ENCODE assay signal across 8 cellular contexts in genomic region chr10:132452651-132453469, GRCh38. TPM values are rescaled to one million over a fixed set of nuclear protein-coding genes. Genes with fewer than 3 reads are reported as not detected.
DNase-seq lines count a peak whose midpoint lies in the region; ATAC-seq and TF ChIP-seq lines count a peak whose summit lies in the region.

No MANE protein-coding gene starts in this region.

- TF ChIP-seq CTCF in IMR-90 (conservative IDR thresholded peaks at IDR 0.05; ENCODE audit: low read depth, low read length) (peak; percentile 95), parathyroid adenoma (IDR thresholded peaks at IDR 0.05) (peak; percentile 99), tibial artery (IDR thresholded peaks at IDR 0.05) (peak; percentile 94 to 97)

- no peak overlapping the region for H2AK5ac ChIP-seq in IMR-90 (ENCODE audit: low read depth, low read length)

- no TSS peak for BruUV-seq in IMR-90 (replicated peaks; lab: Mats Ljungman, UMichigan)

- H3K56ac ChIP-seq in IMR-90 (ENCODE audit: extremely low read depth, insufficient read depth, low read length): no peak overlapping the region

- no peak overlapping the region for H2BK120ac ChIP-seq in IMR-90 (ENCODE audit: low read depth, low read length)

- H2BK20ac ChIP-seq in IMR-90 (ENCODE audit: low read depth, low read length): no peak overlapping the region

- H3K9ac ChIP-seq in IMR-90 (ENCODE audit: low read depth, low read length) (no peak overlapping the region; the same call in 1 of the 2 replicates), parathyroid adenoma (no peak overlapping the region)

- H4K5ac ChIP-seq in IMR-90 (ENCODE audit: low read depth, low read length): peak overlapping the region; percentile 62; the same call in 1 of the 2 replicates

- TF ChIP-seq RAD21 in IMR-90 (IDR thresholded peaks at IDR 0.05; ENCODE audit: low read length): peak; percentile 89

- H3K4me1 ChIP-seq in IMR-90 (ENCODE audit: control insufficient read depth, insufficient read depth, low read length) (peaks cover 6% of the 10 kb centered on the region), SJSA1 (replicated peaks) (peaks cover 13% of the 10 kb centered on the region), parathyroid adenoma (peaks cover under 1% of the 10 kb centered on the region), tibial artery (peaks cover 0 to 22% (median 13%) of the 10 kb centered on the region in 4 donors)

- H3K36me3 ChIP-seq in IMR-90 (ENCODE audit: control insufficient read depth, insufficient read depth, low read length): no peaks in the 10 kb centered on the region
- no peaks in the 10 kb centered on the region for H3K36me3 ChIP-seq in SJSA1
- no peaks in the 10 kb centered on the region for H3K36me3 ChIP-seq in parathyroid adenoma (ENCODE audit: control insufficient read depth, insufficient read depth, low read length)
- no peaks in the 10 kb centered on the region for H3K36me3 ChIP-seq in tibial artery

- WGBS in IMR-90 (ENCODE audit: extremely low coverage in 2 of 2, insufficient read length in 1 of 2), 2 experiments: 1% methylated on average over 34 of the region's 45 CpGs; no CpG with 5 or more reads in 1 of the 2 experiments

- DNase-seq in DMS79 treated with DMSO at 0.1 percent for 48 hours (lab: John Stamatoyannopoulos, UW): peak; percentile 30
- DNase-seq in IMR-90: peak; percentile 72
- peak; percentile 62 to 72 for DNase-seq in SJSA1 (ENCODE audit: low read depth in 1 of 2, low spot score in 2 of 2)
- DNase-seq in activated gamma-delta T cell treated with anti-CD3 and anti-CD28 coated beads, Interleukin-2, amount 50 U/mL, for 16 hours (ENCODE audit: low read depth): peak; percentile 84
- peak; percentile 82 for DNase-seq in glomerular visceral epithelial cell (ENCODE audit: extremely low spot score)
- DNase-seq in tibial artery: peak; percentile 68 to 89

- H3K27me3 ChIP-seq in IMR-90 (ENCODE audit: control insufficient read depth, insufficient read depth, low read length) (peaks cover 9% of the 10 kb centered on the region; the same call in 1 of the 2 replicates), SJSA1 (replicated peaks) (0 out of 2 replicates have a peak, but pooled peaks cover 4% of the 10 kb centered on the region), parathyroid adenoma (ENCODE audit: control insufficient read depth, insufficient read depth, low read length) (no peaks in the 10 kb centered on the region), tibial artery (peaks cover 0 to 12% of the 10 kb centered on the region in 2 donors)

- peak overlapping the region; percentile 15; the same call in 1 of the 2 replicates for H3K4me3 ChIP-seq in IMR-90 (ENCODE audit: insufficient read depth, low read depth, low read length)
- H3K4me3 ChIP-seq in SJSA1: no peak overlapping the region
- no peak overlapping the region for H3K4me3 ChIP-seq in parathyroid adenoma (ENCODE audit: low read depth, low read length)
- peak overlapping the region in 1 of 2 donors; percentile 7 for H3K4me3 ChIP-seq in tibial artery

- POLR2A ChIA-PET in IMR-90 (lab: Charles Lee; ENCODE audit: unreplicated experiment): no interaction called here

- intact Hi-C loops in IMR-90 (cut with micrococcal nuclease) (loop anchor here (1.0 kb wide), 2 partner anchors 65 to 230 kb away; no protein-coding TSS in a partner anchor), tibial artery (cut with DNase I; ENCODE audit: low total_unique reads) (loop anchor here (2.0 kb wide), 2 partner anchors 58 to 66 kb away; no protein-coding TSS in a partner anchor)

- no peak overlapping the region for H2BK5ac ChIP-seq in IMR-90 (ENCODE audit: low read depth, low read length, poor library complexity, severe bottlenecking)

- H3K9me1 ChIP-seq in IMR-90 (ENCODE audit: insufficient read depth, low read length): no peaks in the 10 kb centered on the region

- no peak overlapping the region for H3K27ac ChIP-seq in IMR-90 (ENCODE audit: insufficient read depth, low read length)
- H3K27ac ChIP-seq in SJSA1: no peak overlapping the region
- H3K27ac ChIP-seq in parathyroid adenoma: no peak overlapping the region
- H3K27ac ChIP-seq in tibial artery: peak overlapping the region in 1 of 2 donors; percentile 5

- peak; percentile 81 for ATAC-seq in GM21529 (IDR thresholded peaks at IDR 0.05; ENCODE audit: unreplicated experiment)
- peak; percentile 97 for ATAC-seq in IMR-90 (ENCODE audit: low read depth)

- in situ Hi-C loops in IMR-90 (cut with MboI; ENCODE audit: low sequenced_read_pairs): loop anchor here (5.0 kb wide), 1 partner anchor 61 kb away; no protein-coding TSS in a partner anchor

- H3K79me1 ChIP-seq in IMR-90 (ENCODE audit: low read depth in 1 of 2, low read length in 2 of 2): no peaks in the 10 kb centered on the region

- H4K91ac ChIP-seq in IMR-90 (ENCODE audit: insufficient read depth, low read depth, low read length): no peak overlapping the region

- peak overlapping the region; percentile 41; the same call in 1 of the 2 replicates for H3K4ac ChIP-seq in IMR-90 (ENCODE audit: low read depth, low read length)

- H3K23ac ChIP-seq in IMR-90 (ENCODE audit: low read depth, low read length): no peak overlapping the region

- no peak overlapping the region for H3K14ac ChIP-seq in IMR-90 (replicated peaks; ENCODE audit: low read depth, low read length)

- H3K18ac ChIP-seq in IMR-90 (ENCODE audit: low read depth, low read length): no peak overlapping the region

- H3K9me3 ChIP-seq in IMR-90 (ENCODE audit: control insufficient read depth, insufficient read depth, low read length): no peaks in the 10 kb centered on the region
- H3K9me3 ChIP-seq in SJSA1 (replicated peaks): no peaks in the 10 kb centered on the region
- H3K9me3 ChIP-seq in parathyroid adenoma (ENCODE audit: control insufficient read depth, low read length): no peaks in the 10 kb centered on the region
- H3K9me3 ChIP-seq in tibial artery: no peaks in the 10 kb centered on the region

- no peak overlapping the region for H2BK15ac ChIP-seq in IMR-90 (ENCODE audit: low read depth, low read length)

- H3K4me2 ChIP-seq in IMR-90 (ENCODE audit: low read depth, low read length) (peak overlapping the region; percentile 89), parathyroid adenoma (ENCODE audit: low read length) (peak overlapping the region; percentile 62)

- CTCF ChIA-PET in IMR-90 (lab: Yijun Ruan, JAX): no interaction called here

- no peaks in the 10 kb centered on the region for H3K79me2 ChIP-seq in parathyroid adenoma

- dilution Hi-C loops in IMR-90 (cut with HindIII; ENCODE audit: low sequenced_read_pairs, unreplicated experiment): no loop called here

- peak overlapping the region; percentile 74 for H2AK9ac ChIP-seq in IMR-90 (replicated peaks; ENCODE audit: low read depth, low read length, poor library complexity)

- TF ChIP-seq POLR2A in IMR-90 (IDR thresholded peaks at IDR 0.05; ENCODE audit: low read depth, low read length): no peak

- peak overlapping the region; percentile 88 for H2AFZ ChIP-seq in IMR-90 (replicated peaks; ENCODE audit: low read length, poor library complexity)
- peak overlapping the region; percentile 50 for H2AFZ ChIP-seq in parathyroid adenoma

- peak overlapping the region in 1 of 2 experiments; percentile 74; a peak in 2 of 4 replicates for H4K8ac ChIP-seq in IMR-90 (ENCODE audit: low read depth in 2 of 2, low read length in 2 of 2)

- H4K20me1 ChIP-seq in IMR-90 (ENCODE audit: insufficient read depth, low read length): no peaks in the 10 kb centered on the region

TF ChIP-seq in IMR-90, 13 proteins besides CTCF, POLR2A, EP300 and RAD21:
- TF ChIP-seq CEBPB (IDR thresholded peaks at IDR 0.05; ENCODE audit: low read depth, low read length) (no peak), FOS (IDR thresholded peaks at IDR 0.05; ENCODE audit: low read depth, low read length) (no peak), USF2 (IDR thresholded peaks at IDR 0.05; ENCODE audit: low read depth, low read length) (0 out of 2 replicates have a peak, but pooled peaks have one; percentile 7), BHLHE40 (IDR thresholded peaks at IDR 0.05; ENCODE audit: low read depth, low read length) (peak; percentile 98), MAZ (IDR thresholded peaks at IDR 0.05; ENCODE audit: borderline replicate concordance, low read depth, low read length) (peak; percentile 92), SMC3 (IDR thresholded peaks at IDR 0.05; ENCODE audit: low read depth, low read length) (peak; percentile 86), MAFK (IDR thresholded peaks at IDR 0.05; ENCODE audit: low read depth, low read length) (peak; percentile 25; the same call in 1 of the 2 replicates), RCOR1 (IDR thresholded peaks at IDR 0.05; ENCODE audit: insufficient replicate concordance, low read length) (peak; percentile 26)

RNA-seq across cellular contexts. Expression of gene PWWP2B, which starts 55.9 kb away (rescaled TPM):
- total RNA-seq in IMR-90 (2012; rRNA removed): 1.9 and 2.2 TPM in 2 replicates
- 1.7 and 2.1 TPM in 2 replicates for polyA plus RNA-seq in IMR-90 (2012; rRNA removed)
- 2.2 and 3.6 TPM in 2 replicates for polyA plus RNA-seq in IMR-90 (2012; cell fraction: cytosol; rRNA removed)
- 1.8 and 4.6 TPM in 2 replicates for polyA plus RNA-seq in IMR-90 (2012; cell fraction: nucleus; rRNA removed; ENCODE audit: low replicate concordance)
- 4.2 and 5.8 TPM in 2 replicates for total RNA-seq in SJSA1 (2014; rRNA removed; shearing (Covaris generic))

Comparison
In these comparisons a context has a peak if more than half of its experiments do, and no peak if none do; other contexts are left out.
1. DNase-seq: peak in every context shown above with its lines; median percentile 84 in activated gamma-delta T cell treated with anti-CD3 and anti-CD28 coated beads, Interleukin-2, amount 50 U/mL, for 16 hours; 82 in glomerular visceral epithelial cell; 78 in tibial artery; 72 in IMR-90; 67 in SJSA1; 30 in DMS79 treated with DMSO at 0.1 percent for 48 hours.